In genomic region chr14:60561845-60562746, GRCh38 we compare ENCODE assay signal across 8 cellular contexts. TPM values are rescaled to one million over a fixed set of nuclear protein-coding genes. Genes with fewer than 3 reads are reported as not detected.
DNase-seq lines count a peak whose midpoint lies in the region; ATAC-seq and TF ChIP-seq lines count a peak whose summit lies in the region.

No MANE protein-coding gene starts in this region.

- peak; percentile 66 for ATAC-seq in HG02588 (IDR thresholded peaks at IDR 0.05; ENCODE audit: unreplicated experiment)

- peak; percentile 10 for DNase-seq in stimulated activated CD4-positive, alpha-beta T cell treated with anti-CD3 and anti-CD28 coated beads, Interleukin-1b, Interleukin-23, amount 100 ng/mL, for 48 hours
- no peak for DNase-seq in stimulated activated CD4-positive, alpha-beta T cell treated with anti-CD3 and anti-CD28 coated beads, Interleukin-4, amount 100 ng/mL, for 24 hours
- peak; percentile 57 for DNase-seq in NCI-H128 (lab: John Stamatoyannopoulos, UW; ENCODE audit: unreplicated experiment)
- peak; percentile 52 for DNase-seq in SW480 (ENCODE audit: low spot score)
- peak; percentile 77 to 84 for DNase-seq in fibroblast of lung (ENCODE audit: low read depth in 2 of 2)
- peak; percentile 69 for DNase-seq in neuronal stem cell (ENCODE audit: low spot score)
- no peak for DNase-seq in cerebellum (ENCODE audit: low spot score)

- H3K9me3 ChIP-seq in fibroblast of lung (ENCODE audit: control insufficient read depth, insufficient read depth, low read depth, low read length) (no peaks in the 10 kb centered on the region), neuronal stem cell (replicated peaks in 1 of 2; ENCODE audit: control insufficient read depth in 2 of 2, insufficient read depth in 1 of 2, low read depth in 1 of 2, low read length in 2 of 2) (no peaks in the 10 kb centered on the region)

- WGBS in neuronal stem cell (ENCODE audit: extremely low coverage in 2 of 2, insufficient read length in 2 of 2, insufficient replicate concordance in 1 of 2), 2 donors, result no CpG with 5 or more reads among the region's 7 CpGs

- H2BK15ac ChIP-seq in neuronal stem cell (ENCODE audit: low read length), result no peak overlapping the region

- no peak overlapping the region for H2BK12ac ChIP-seq in neuronal stem cell (ENCODE audit: low read length)

- H3K4me2 ChIP-seq in fibroblast of lung (ENCODE audit: extremely low read depth, insufficient read depth, low read length) (no peak overlapping the region), neuronal stem cell (ENCODE audit: insufficient read depth, low read length, poor library complexity, severe bottlenecking) (no peak overlapping the region)

- no peak overlapping the region for H2AFZ ChIP-seq in fibroblast of lung (ENCODE audit: low read length)
- H2AFZ ChIP-seq in neuronal stem cell (ENCODE audit: low read length), result no peak overlapping the region

- H3K4me3 ChIP-seq in fibroblast of lung (replicated peaks in 1 of 4; ENCODE audit: control extremely low read depth in 1 of 4, insufficient read depth in 1 of 4, low read depth in 3 of 4, low read length in 4 of 4) (no peak overlapping the region), neuronal stem cell (ENCODE audit: low read length in 2 of 2) (no peak overlapping the region)

- H3K4ac ChIP-seq in neuronal stem cell (ENCODE audit: low read length), result no peak overlapping the region

- H3K9ac ChIP-seq in fibroblast of lung (ENCODE audit: insufficient read depth, low read length) (no peak overlapping the region), neuronal stem cell (ENCODE audit: low read depth, low read length, poor library complexity) (no peak overlapping the region)

- H3K4me1 ChIP-seq in fibroblast of lung (ENCODE audit: control insufficient read depth, extremely low read depth, insufficient read depth, low read length), result no peaks in the 10 kb centered on the region
- H3K4me1 ChIP-seq in neuronal stem cell (ENCODE audit: control insufficient read depth in 2 of 2, insufficient read depth in 1 of 2, low read depth in 1 of 2, low read length in 2 of 2), result no peaks in the 10 kb centered on the region

- peak; percentile 87 to 90 for TF ChIP-seq CTCF in fibroblast of lung (conservative IDR thresholded peaks at IDR 0.05 in 1 of 2, IDR thresholded peaks at IDR 0.05 in 1 of 2; ENCODE audit: low read depth in 1 of 2, low read length in 2 of 2)

- H3K14ac ChIP-seq in neuronal stem cell (ENCODE audit: low read length), result no peak overlapping the region

- no peak overlapping the region for H4K8ac ChIP-seq in neuronal stem cell (ENCODE audit: low read depth, low read length)

- no peak overlapping the region for H2BK120ac ChIP-seq in neuronal stem cell (ENCODE audit: low read depth, low read length)

- no peak overlapping the region for H2BK5ac ChIP-seq in neuronal stem cell (ENCODE audit: low read length)

- no peak overlapping the region for H3K18ac ChIP-seq in neuronal stem cell (ENCODE audit: low read length)

- no peak overlapping the region for H3K27ac ChIP-seq in fibroblast of lung (ENCODE audit: insufficient read depth, low read length)
- H3K27ac ChIP-seq in neuronal stem cell (replicated peaks; ENCODE audit: low read length), result no peak overlapping the region

- no peaks in the 10 kb centered on the region for H3K79me2 ChIP-seq in fibroblast of lung (ENCODE audit: control insufficient read depth, insufficient read depth, low read length)

- H3K23ac ChIP-seq in neuronal stem cell (ENCODE audit: low read depth, low read length, poor library complexity), result no peak overlapping the region

- H3K79me1 ChIP-seq in neuronal stem cell (ENCODE audit: low read depth, low read length), result no peaks in the 10 kb centered on the region

- no peak overlapping the region for H4K91ac ChIP-seq in neuronal stem cell (ENCODE audit: low read depth, low read length, poor library complexity)

- H3K27me3 ChIP-seq in fibroblast of lung (ENCODE audit: control insufficient read depth, insufficient read depth, low read length) (no peaks in the 10 kb centered on the region), neuronal stem cell (ENCODE audit: control insufficient read depth in 3 of 3, insufficient read depth in 3 of 3, low read depth in 1 of 3, low read length in 3 of 3) (peaks cover 0 to 39% (median 0%) of the 10 kb centered on the region in 3 experiments)

- H2AK5ac ChIP-seq in neuronal stem cell (ENCODE audit: low read depth, low read length), result no peak overlapping the region

- H4K20me1 ChIP-seq in fibroblast of lung (ENCODE audit: control insufficient read depth, extremely low read depth, insufficient read depth, low read length), result no peaks in the 10 kb centered on the region

- H3K36me3 ChIP-seq in fibroblast of lung (ENCODE audit: control insufficient read depth, insufficient read depth, low read length) (no peaks in the 10 kb centered on the region), neuronal stem cell (replicated peaks in 1 of 2; ENCODE audit: control insufficient read depth in 2 of 2, insufficient read depth in 2 of 2, low read length in 2 of 2) (no peaks in the 10 kb centered on the region)

RNA-seq across cellular contexts. Expression of gene SIX6, which starts 53.1 kb away (rescaled TPM):
- not detected in 2 replicates for total RNA-seq in fibroblast of lung
- polyA plus RNA-seq in fibroblast of lung, result not detected in 2 replicates
- polyA plus RNA-seq in fibroblast of lung (2012), result not detected in 2 replicates
- polyA minus RNA-seq in fibroblast of lung (ENCODE audit: low replicate concordance), result not detected in 2 replicates
- 1.1 TPM for polyA plus RNA-seq in neuronal stem cell (2013, experiment 1 of 2)
- polyA plus RNA-seq in neuronal stem cell (2013, experiment 2 of 2), result 1.1 TPM
- not detected for total RNA-seq in cerebellum

Comparison
In these comparisons a context has a peak if more than half of its experiments do, and no peak if none do; other contexts are left out.
1. DNase-seq: peak in stimulated activated CD4-positive, alpha-beta T cell treated with anti-CD3 and anti-CD28 coated beads, Interleukin-1b, Interleukin-23, amount 100 ng/mL, for 48 hours (single experiment), NCI-H128 (single experiment), SW480 (single experiment), fibroblast of lung (2 of 2) and neuronal stem cell (single experiment); none in stimulated activated CD4-positive, alpha-beta T cell treated with anti-CD3 and anti-CD28 coated beads, Interleukin-4, amount 100 ng/mL, for 24 hours (single experiment) and cerebellum (single experiment).